26 cellular contexts compared by ENCODE assay signal in genomic region chr13:24207841-24208240, GRCh38. TPM values are rescaled to one million over a fixed set of nuclear protein-coding genes. Genes with fewer than 3 reads are reported as not detected.
A peak's percentile ranks its signal among the peaks of the same experiment; 100 is the strongest.
DNase-seq lines count a peak whose midpoint lies in the region; ATAC-seq and TF ChIP-seq lines count a peak whose summit lies in the region.
"Had no signal": no experiment of that assay in that cellular context is flagged by ENCODE, and none has a peak within 500 bp of the region (broad histone marks: within the 10 kb centered on the region; RNA-seq: fewer than 3 reads in every experiment).

No MANE protein-coding gene starts in this region.

- ATAC-seq in Right ventricle myocardium inferior: no peak
- 0 out of 2 replicates have a peak, but pooled peaks have one; percentile 30 for ATAC-seq in Panc1
- ATAC-seq in foreskin keratinocyte: peak; percentile 12
- ATAC-seq: GM23338, T-helper 17 cell had no signal

- H3K27ac Mint-ChIP-seq in CD4-positive, alpha-beta memory T cell: no peak overlapping the region
- H3K27ac Mint-ChIP-seq: GM23338, T-helper 17 cell had no signal

- intact Hi-C loops in left ventricle myocardium inferior (cut with micrococcal nuclease) (no loop called here), Right ventricle myocardium inferior (cut with DNase I) (no loop called here), Panc1 (cut with micrococcal nuclease; ENCODE audit: unreplicated experiment) (no loop called here)
- intact Hi-C loops in CD4-positive, alpha-beta memory T cell (cut with micrococcal nuclease): no loop called here

- no peak for TF ChIP-seq CTCF in left ventricle myocardium inferior (IDR thresholded peaks at IDR 0.05; ENCODE audit: borderline replicate concordance)
- no peak for TF ChIP-seq CTCF in Panc1 (IDR thresholded peaks at IDR 0.05)
- TF ChIP-seq CTCF in foreskin keratinocyte (conservative IDR thresholded peaks at IDR 0.05): no peak

- H3K9me3 ChIP-seq in left ventricle myocardium inferior (replicated peaks) (no peaks in the 10 kb centered on the region), Panc1 (ENCODE audit: control insufficient read depth, insufficient read depth, low read depth, low read length) (no peaks in the 10 kb centered on the region)
- no peaks in the 10 kb centered on the region for H3K9me3 ChIP-seq in CD4-positive, alpha-beta memory T cell (ENCODE audit: control insufficient read depth in 1 of 2, low read length in 2 of 2)

- in situ Hi-C loops in Panc1 (cut with HindIII; ENCODE audit: low pct_unique_long_range_greater_than_20kb, low sequenced_read_pairs): no loop called here

- H3K36me3 Mint-ChIP-seq in CD4-positive, alpha-beta memory T cell: no peaks in the 10 kb centered on the region

- H3K27me3 ChIP-seq in left ventricle myocardium inferior (ENCODE audit: low read depth) (no peaks in the 10 kb centered on the region), Panc1 (ENCODE audit: control insufficient read depth, insufficient read depth, low read length) (no peaks in the 10 kb centered on the region), foreskin keratinocyte (no peaks in the 10 kb centered on the region)
- no peaks in the 10 kb centered on the region for H3K27me3 ChIP-seq in CD4-positive, alpha-beta memory T cell (ENCODE audit: insufficient read depth, low read length)
- H3K27me3 ChIP-seq: BLaER1 treated with 17β-estradiol and CSF1 and Interleukin-3, amounts not matched to agents 10 nM and 100 nM had no signal

- H3K4me1 ChIP-seq in left ventricle myocardium inferior (peaks cover 18% of the 10 kb centered on the region), Panc1 (ENCODE audit: control insufficient read depth, insufficient read depth, low read length) (no peaks in the 10 kb centered on the region), foreskin keratinocyte (no peaks in the 10 kb centered on the region)
- H3K4me1 ChIP-seq in CD4-positive, alpha-beta memory T cell (ENCODE audit: insufficient read depth, low read length): peaks cover 7% of the 10 kb centered on the region

- H3K36me3 ChIP-seq in left ventricle myocardium inferior (no peaks in the 10 kb centered on the region), Panc1 (ENCODE audit: control insufficient read depth, insufficient read depth, low read length) (no peaks in the 10 kb centered on the region)
- H3K36me3 ChIP-seq in CD4-positive, alpha-beta memory T cell (ENCODE audit: insufficient read depth, low read length): no peaks in the 10 kb centered on the region
- H3K36me3 ChIP-seq: BLaER1 treated with 17β-estradiol and CSF1 and Interleukin-3, amounts not matched to agents 10 nM and 100 nM; WERI-Rb-1 had no signal

- POLR2A ChIA-PET in Panc1 (lab: Charles Lee): no interaction called here
- POLR2A ChIA-PET in CD4-positive, alpha-beta memory T cell (lab: Charles Lee; ENCODE audit: partially characterized antibody): no interaction called here

- H3K4me1 Mint-ChIP-seq in CD4-positive, alpha-beta memory T cell: peaks cover 6 to 14% (median 11%) of the 10 kb centered on the region in 4 donors

- H3K27me3 Mint-ChIP-seq in CD4-positive, alpha-beta memory T cell: peaks cover under 1 to 3% of the 10 kb centered on the region in 2 donors
- H3K27me3 Mint-ChIP-seq: central memory CD8-positive, alpha-beta T cell had no signal

- CTCF ChIA-PET in Panc1 (lab: Charles Lee): no interaction called here
- CTCF ChIA-PET in CD4-positive, alpha-beta memory T cell (lab: Charles Lee; ENCODE audit: partially characterized antibody): no interaction called here

- H3K4me3 ChIP-seq in left ventricle myocardium inferior (no peak overlapping the region), Panc1 (ENCODE audit: low read depth in 2 of 2, low read length in 2 of 2) (no peak overlapping the region)
- H3K4me3 ChIP-seq in CD4-positive, alpha-beta memory T cell (ENCODE audit: low read length in 2 of 2): no peak overlapping the region
- H3K4me3 ChIP-seq: BLaER1 treated with 17β-estradiol and CSF1 and Interleukin-3, amounts not matched to agents 10 nM and 100 nM; GM23338 had no signal

- no TSS peak for BruUV-seq in Panc1 (replicated peaks; lab: Mats Ljungman, UMichigan)

- peaks cover 0 to 2% (median 0%) of the 10 kb centered on the region in 8 donors for H3K9me3 Mint-ChIP-seq in CD4-positive, alpha-beta memory T cell
- H3K9me3 Mint-ChIP-seq: central memory CD8-positive, alpha-beta T cell; GM23338 had no signal

- H3K27ac ChIP-seq in left ventricle myocardium inferior (replicated peaks) (peak overlapping the region; percentile 24), Panc1 (ENCODE audit: low read length) (no peak overlapping the region; the same call in 1 of the 2 replicates), foreskin keratinocyte (no peak overlapping the region)
- H3K27ac ChIP-seq in CD4-positive, alpha-beta memory T cell (ENCODE audit: low read depth, low read length): no peak overlapping the region
- H3K27ac ChIP-seq: BLaER1 treated with 17β-estradiol and CSF1 and Interleukin-3, amounts not matched to agents 10 nM and 100 nM; epithelial cell of prostate; WERI-Rb-1 had no signal

- no peak for DNase-seq in left ventricle myocardium inferior
- no peak for DNase-seq in Right ventricle myocardium inferior (ENCODE audit: missing footprints)
- no peak for DNase-seq in Panc1 (ENCODE audit: low read depth, low spot score)
- no peak for DNase-seq in foreskin keratinocyte
- DNase-seq in SIG-M5 (lab: John Stamatoyannopoulos, UW): no peak
- no peak for DNase-seq in CD4-positive, alpha-beta memory T cell
- no peak for DNase-seq in activated T-cell treated with anti-CD3 and anti-CD28 coated beads for 4 hours
- no peak for DNase-seq in NCI-H446 (lab: John Stamatoyannopoulos, UW)
- DNase-seq: activated CD4-positive, alpha-beta T cell treated with anti-CD3 and anti-CD28 coated beads, Interleukin-2, amount 50 U/mL, for 4 hours; activated CD8-positive, alpha-beta memory T cell treated with anti-CD3 and anti-CD28 coated beads, Interleukin-2, amount 50 U/mL, for 48 hours; activated gamma-delta T cell; DMS153; GF-D8; KG1; NCI-H1048; NCI-H2107; NCI-H524 treated with DMSO at 0.1 percent for 48 hours; occipital lobe; retina; SHP77; T-helper 17 cell; WERI-Rb-1 had no signal

- no peak overlapping the region for H3K4me3 Mint-ChIP-seq in CD4-positive, alpha-beta memory T cell
- H3K4me3 Mint-ChIP-seq: central memory CD8-positive, alpha-beta T cell; GM23338; T-helper 17 cell had no signal

RNA-seq across cellular contexts. Expression of gene SPATA13, which starts 47.3 kb away (rescaled TPM):
- 8.4 TPM for total RNA-seq in left ventricle myocardium inferior
- total RNA-seq in Right ventricle myocardium inferior: 9.9 TPM
- 7.9 TPM for total RNA-seq in Panc1 (2021; ENCODE audit: unreplicated experiment)
- polyA plus RNA-seq in Panc1 (2012; ENCODE audit: insufficient read length): 3.1 TPM
- total RNA-seq in foreskin keratinocyte: 1.4 and 2.2 TPM in 2 replicates
- 0.27 and 0.28 TPM in 2 replicates for polyA plus RNA-seq in foreskin keratinocyte
- 100 to 1,000 TPM; 107 to 110 TPM for total RNA-seq in CD4-positive, alpha-beta memory T cell
- polyA plus RNA-seq in CD4-positive, alpha-beta memory T cell: 10 to 100 TPM; 43.2 to 80.0 TPM
